13 cellular contexts compared by ENCODE assay signal in the genomic region with DNA sequence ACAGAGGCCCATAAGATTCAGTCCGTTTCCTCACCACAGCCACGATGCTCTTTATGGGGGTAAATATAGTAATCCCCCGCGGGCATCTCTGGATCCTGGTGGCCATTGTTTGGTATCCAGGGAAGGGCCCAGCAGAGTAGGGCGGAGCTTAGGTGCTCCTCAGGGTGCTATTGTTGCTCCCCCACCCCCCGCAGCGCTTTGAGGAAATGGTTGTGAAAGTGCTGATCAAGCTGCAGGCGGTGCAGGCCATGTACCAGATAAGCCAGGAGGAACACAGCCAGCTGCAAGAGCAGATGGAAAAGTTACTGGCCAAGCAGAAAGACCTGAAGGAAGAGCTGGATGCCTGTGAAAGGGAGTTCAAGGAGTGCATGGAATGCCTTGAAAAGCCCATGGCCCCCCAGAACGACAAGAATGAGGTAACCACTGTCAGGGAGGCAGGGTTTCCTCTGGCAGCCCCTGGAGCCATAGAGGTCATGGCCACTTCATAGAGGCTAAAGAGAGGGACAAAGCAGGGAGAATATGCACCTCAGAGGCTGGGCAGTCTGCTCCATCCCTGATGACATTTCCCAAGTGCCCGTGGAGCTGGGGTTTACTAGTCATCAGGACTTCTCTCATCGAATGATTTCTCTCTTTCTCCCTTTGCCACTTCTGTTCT. TPM values are rescaled to one million over a fixed set of nuclear protein-coding genes. Genes with fewer than 3 reads are reported as not detected.
DNase-seq lines count a peak whose midpoint lies in the region; ATAC-seq and TF ChIP-seq lines count a peak whose summit lies in the region.
"Had no signal": no experiment of that assay in that cellular context is flagged by ENCODE, and none has a peak within 500 bp of the region (broad histone marks: within the 10 kb centered on the region; RNA-seq: fewer than 3 reads in every experiment).

No MANE protein-coding gene starts in this region.

- 44 to 45% methylated on average over 11 of the region's 11 CpGs for WGBS in heart right ventricle, 2 donors

- DNase-seq in activated effector memory CD4-positive, alpha-beta T cell treated with anti-CD3 and anti-CD28 coated beads, Interleukin-2, amount 50 U/mL, for 16 hours = peak; percentile 16
- DNase-seq in activated effector memory CD4-positive, alpha-beta T cell treated with Interleukin-2 at 50 U/mL for 16 hours = no peak
- DNase-seq in RPMI8226 = peak; percentile 96
- DNase-seq in heart right ventricle = peak; percentile 48 to 54
- no peak for DNase-seq in upper lobe of right lung
- DNase-seq in MG63 = no peak
- no peak for DNase-seq in H4 (ENCODE audit: low spot score)
- DNase-seq: EL, GM23248, Karpas-422, nephron progenitor cell had no signal

- H3K4me3 ChIP-seq in heart right ventricle (no peak overlapping the region), upper lobe of right lung (no peak overlapping the region), MG63 (no peak overlapping the region)
- H3K4me3 ChIP-seq: A549, GM23248 had no signal

- H3K9me3 ChIP-seq in heart right ventricle (no peaks in the 10 kb centered on the region), upper lobe of right lung (no peaks in the 10 kb centered on the region), MG63 (no peaks in the 10 kb centered on the region)
- H3K9me3 ChIP-seq: A549 had no signal

- intact Hi-C loops in heart right ventricle (cut with DNase I) (no loop called here), upper lobe of right lung (cut with DNase I) (no loop called here)

- H3K27me3 ChIP-seq in heart right ventricle (no peaks in the 10 kb centered on the region), upper lobe of right lung (peaks cover 3% of the 10 kb centered on the region), MG63 (no peaks in the 10 kb centered on the region)

- H3K4me1 ChIP-seq in heart right ventricle (peaks cover 0 to 15% (median 10%) of the 10 kb centered on the region in 9 donors), upper lobe of right lung (no peaks in the 10 kb centered on the region)
- H3K4me1 ChIP-seq: A549 had no signal

- ATAC-seq in heart right ventricle = peak in 7 of 8 donors; percentile 39 to 80 (median 61)
- peak; percentile 42 for ATAC-seq in upper lobe of right lung
- ATAC-seq in GM18502 (IDR thresholded peaks at IDR 0.05; ENCODE audit: poor library complexity, unreplicated experiment) = no peak
- ATAC-seq: A549 had no signal

- TF ChIP-seq CTCF in heart right ventricle (IDR thresholded peaks at IDR 0.05) = no peak
- no peak for TF ChIP-seq CTCF in upper lobe of right lung (IDR thresholded peaks at IDR 0.05)

- H3K36me3 ChIP-seq in heart right ventricle (peaks cover 0 to 7% (median 0%) of the 10 kb centered on the region in 9 donors), upper lobe of right lung (no peaks in the 10 kb centered on the region), MG63 (no peaks in the 10 kb centered on the region)

- H3K27ac ChIP-seq in heart right ventricle (peak overlapping the region in 1 of 10 donors; percentile 28), upper lobe of right lung (no peak overlapping the region)
- H3K27ac ChIP-seq: A549, GM23248 had no signal

RNA-seq across cellular contexts. Expression of gene FLNC, which starts 17.6 kb away (rescaled TPM):
- total RNA-seq in heart right ventricle (1,000 to 10,000 TPM in 6 of 10 donors, 100 to 1,000 TPM in 4; 364 to 2,445 (median 1,303) TPM), upper lobe of right lung (7.7 TPM)
- 1,000 to 10,000 TPM in 1 of 2 donors, 100 to 1,000 TPM in 1; 223 to 1,054 TPM for polyA plus RNA-seq in heart right ventricle
- 71.1 and 93.1 TPM in 2 replicates for total RNA-seq in MG63 (2014; rRNA removed; shearing (Covaris generic); ENCODE audit: low replicate concordance)
- 0.10 and 0.14 TPM in 2 replicates for total RNA-seq in H4 (2014; rRNA removed; shearing (Covaris generic))

RNA-seq across cellular contexts. Expression of gene CCDC136, which starts 20.9 kb away (rescaled TPM):
- 10 to 100 TPM in 4 of 10 donors, 1 to 10 TPM in 6; 1.8 to 14.4 (median 8.0) TPM for total RNA-seq in heart right ventricle
- 10 to 100 TPM in 1 of 2 donors, 1 to 10 TPM in 1; 4.6 to 13.5 TPM for polyA plus RNA-seq in heart right ventricle
- total RNA-seq in upper lobe of right lung = 3.1 TPM
- 0.53 TPM in 1 of 2 replicates, not detected in the other for total RNA-seq in MG63 (2014; rRNA removed; shearing (Covaris generic); ENCODE audit: low replicate concordance)
- total RNA-seq in H4 (2014; rRNA removed; shearing (Covaris generic)) = 5.0 and 5.2 TPM in 2 replicates

RNA-seq across cellular contexts. Expression of gene OPN1SW, which starts 37.0 kb away (rescaled TPM):
- total RNA-seq in heart right ventricle (not detected), upper lobe of right lung (not detected)
- not detected for polyA plus RNA-seq in heart right ventricle
- not detected in 2 replicates for total RNA-seq in MG63 (2014; rRNA removed; shearing (Covaris generic); ENCODE audit: low replicate concordance)
- total RNA-seq in H4 (2014; rRNA removed; shearing (Covaris generic)) = not detected in 2 replicates
- total RNA-seq: GM23248 had no signal
- polyA plus RNA-seq: A549 had no signal

RNA-seq across cellular contexts. Expression of gene ATP6V1F, which starts 50.0 kb away (rescaled TPM):
- total RNA-seq in heart right ventricle (100 to 1,000 TPM in 9 of 10 donors, 10 to 100 TPM in 1; 96.7 to 168 (median 124) TPM), upper lobe of right lung (180 TPM)
- polyA plus RNA-seq in heart right ventricle = 100 to 1,000 TPM; 153 to 189 TPM
- 83.6 and 97.0 TPM in 2 replicates for total RNA-seq in MG63 (2014; rRNA removed; shearing (Covaris generic); ENCODE audit: low replicate concordance)
- total RNA-seq in H4 (2014; rRNA removed; shearing (Covaris generic)) = 119 and 124 TPM in 2 replicates

Comparison
In these comparisons a context has a peak if more than half of its experiments do, and no peak if none do; other contexts are left out.
1. DNase-seq: peak in activated effector memory CD4-positive, alpha-beta T cell treated with anti-CD3 and anti-CD28 coated beads, Interleukin-2, amount 50 U/mL, for 16 hours (single experiment), RPMI8226 (single experiment) and heart right ventricle (2 of 2); none in activated effector memory CD4-positive, alpha-beta T cell treated with Interleukin-2 at 50 U/mL for 16 hours (single experiment), upper lobe of right lung (single experiment), MG63 (single experiment) and H4 (single experiment).